8 cellular contexts compared by ENCODE assay signal in genomic region chr5:115179959-115180709, GRCh38. TPM values are rescaled to one million over a fixed set of nuclear protein-coding genes. Genes with fewer than 3 reads are reported as not detected.
DNase-seq lines count a peak whose midpoint lies in the region; ATAC-seq and TF ChIP-seq lines count a peak whose summit lies in the region.

No MANE protein-coding gene starts in this region.

- TF ChIP-seq CTCF in Panc1 (IDR thresholded peaks at IDR 0.05) (no peak), left lung (IDR thresholded peaks at IDR 0.05) (no peak)

- H3K4me3 Mint-ChIP-seq in stimulated activated naive CD8-positive, alpha-beta T cell treated with anti-CD3 and anti-CD28 coated beads, Interleukin-15, amount 100 ng/mL, for 72 hours = peak overlapping the region; percentile 88 to 96

- in situ Hi-C loops in Panc1 (cut with HindIII; ENCODE audit: low pct_unique_long_range_greater_than_20kb, low sequenced_read_pairs) = no loop called here

- peaks cover 72% of the 10 kb centered on the region for H3K27me3 Mint-ChIP-seq in stimulated activated naive CD8-positive, alpha-beta T cell treated with anti-CD3 and anti-CD28 coated beads, Interleukin-15, amount 100 ng/mL, for 72 hours

- intact Hi-C loops in Panc1 (cut with micrococcal nuclease; ENCODE audit: unreplicated experiment) = no loop called here
- intact Hi-C loops in left lung (cut with DNase I) = no loop called here

- POLR2A ChIA-PET in Panc1 (lab: Charles Lee) = no interaction called here

- H3K27ac Mint-ChIP-seq in stimulated activated naive CD8-positive, alpha-beta T cell treated with anti-CD3 and anti-CD28 coated beads, Interleukin-15, amount 100 ng/mL, for 72 hours = peak overlapping the region in 1 of 2 donors; percentile 7

- H3K9me3 Mint-ChIP-seq in stimulated activated naive CD8-positive, alpha-beta T cell treated with anti-CD3 and anti-CD28 coated beads, Interleukin-15, amount 100 ng/mL, for 72 hours = no peaks in the 10 kb centered on the region

- peak; percentile 42 for DNase-seq in AG20443 (ENCODE audit: low spot score)
- DNase-seq in Panc1 (ENCODE audit: low read depth, low spot score) = no peak
- peak; percentile 9 for DNase-seq in central memory CD4-positive, alpha-beta T cell
- DNase-seq in left lung = peak in 1 of 2 donors; percentile 86
- DNase-seq in stimulated activated naive CD8-positive, alpha-beta T cell treated with anti-CD3 and anti-CD28 coated beads, Interleukin-15, amount 100 ng/mL, for 72 hours = peak in 1 of 2 donors; percentile 30
- no peak for DNase-seq in OCI-M1 (lab: John Stamatoyannopoulos, UW)

- no peaks in the 10 kb centered on the region; the same call in 1 of the 2 replicates for H3K4me1 ChIP-seq in Panc1 (ENCODE audit: control insufficient read depth, insufficient read depth, low read length)
- H3K4me1 ChIP-seq in left lung = peaks cover 5 to 20% of the 10 kb centered on the region in 2 donors

- CTCF ChIA-PET in Panc1 (lab: Charles Lee) = no interaction called here

- H3K27me3 ChIP-seq in Panc1 (ENCODE audit: control insufficient read depth, insufficient read depth, low read length) (peaks cover 37% of the 10 kb centered on the region), left lung (peaks cover 66 to 100% of the 10 kb centered on the region in 2 donors)

- H3K4me1 Mint-ChIP-seq in stimulated activated naive CD8-positive, alpha-beta T cell treated with anti-CD3 and anti-CD28 coated beads, Interleukin-15, amount 100 ng/mL, for 72 hours = peaks cover 20% of the 10 kb centered on the region

- ATAC-seq in GM18511 (IDR thresholded peaks at IDR 0.05; ENCODE audit: unreplicated experiment) (peak; percentile 73), HG03103 (IDR thresholded peaks at IDR 0.05; ENCODE audit: low read depth, unreplicated experiment) (peak; percentile 43), Panc1 (peak; percentile 82), left lung (peak; percentile 84)
- ATAC-seq in stimulated activated naive CD8-positive, alpha-beta T cell treated with anti-CD3 and anti-CD28 coated beads, Interleukin-15, amount 100 ng/mL, for 72 hours = peak; percentile 79

- H3K9me3 ChIP-seq in Panc1 (ENCODE audit: control insufficient read depth, insufficient read depth, low read depth, low read length) = no peaks in the 10 kb centered on the region
- H3K9me3 ChIP-seq in left lung = no peaks in the 10 kb centered on the region

- peaks cover 2% of the 10 kb centered on the region; the same call in 1 of the 2 replicates for H3K36me3 ChIP-seq in Panc1 (ENCODE audit: control insufficient read depth, insufficient read depth, low read length)
- no peaks in the 10 kb centered on the region for H3K36me3 ChIP-seq in left lung

- H3K4me3 ChIP-seq in Panc1 (ENCODE audit: low read depth in 2 of 2, low read length in 2 of 2) (peak overlapping the region; percentile 40 to 60), left lung (peak overlapping the region; percentile 31 to 43)

- BruUV-seq in Panc1 (replicated peaks; lab: Mats Ljungman, UMichigan) = no TSS peak

- H3K27ac ChIP-seq in Panc1 (ENCODE audit: low read length) (no peak overlapping the region), left lung (no peak overlapping the region)

RNA-seq across cellular contexts. Expression of gene TRIM36, which starts 10.4 kb away (rescaled TPM):
- 1.6 TPM for total RNA-seq in Panc1 (2021; ENCODE audit: unreplicated experiment)
- polyA plus RNA-seq in Panc1 (2012; ENCODE audit: insufficient read length) = 0.18 TPM
- total RNA-seq in left lung = 1 to 10 TPM; 4.4 to 6.9 TPM

Comparison
In these comparisons a context has a peak if more than half of its experiments do, and no peak if none do; other contexts are left out.
1. DNase-seq: peak in AG20443 (single experiment) and central memory CD4-positive, alpha-beta T cell (single experiment); none in Panc1 (single experiment) and OCI-M1 (single experiment).
2. Peak in every context shown above with its lines, with median percentiles within 50 percentile points of each other: ATAC-seq.